1 cellular context compared by ENCODE assay signal in genomic region chr13:36447501-36447900, GRCh38.
TF ChIP-seq lines count a peak whose summit lies in the region.

No MANE protein-coding gene starts in this region.

TF ChIP-seq in GM23338, 12 proteins besides CTCF, POLR2A, EP300 and RAD21 (continued from another document):
- TF ChIP-seq ZNF462 (CRISPR knock-in tag; IDR thresholded peaks at IDR 0.05) (no peak), ZNF331 (CRISPR knock-in tag; IDR thresholded peaks at IDR 0.05; ENCODE audit: low read depth) (no peak), NANOG (IDR thresholded peaks at IDR 0.05; ENCODE audit: borderline replicate concordance) (no peak), STAT1 (IDR thresholded peaks at IDR 0.05; ENCODE audit: unreplicated experiment) (no peak), ZNF114 (CRISPR knock-in tag; IDR thresholded peaks at IDR 0.05) (no peak), POLR2AphosphoS5 (IDR thresholded peaks at IDR 0.05; ENCODE audit: low read depth) (no peak)
